Comparison of ENCODE assay signal across 28 cellular contexts in genomic region chr7:44158060-44158872, GRCh38. TPM values are rescaled to one million over a fixed set of nuclear protein-coding genes. Genes with fewer than 3 reads are reported as not detected.
DNase-seq lines count a peak whose midpoint lies in the region; ATAC-seq, FAIRE-seq and TF ChIP-seq lines count a peak whose summit lies in the region.
"Had no signal": no experiment of that assay in that cellular context is flagged by ENCODE, and none has a peak within 500 bp of the region (broad histone marks: within the 10 kb centered on the region; RNA-seq: fewer than 3 reads in every experiment).

No MANE protein-coding gene starts in this region.

- H3K9ac ChIP-seq in astrocyte (ENCODE audit: low read length), result no peak overlapping the region
- no peak overlapping the region for H3K9ac ChIP-seq in H9 (ENCODE audit: extremely low read depth, insufficient read length, low read length)
- no peak overlapping the region for H3K9ac ChIP-seq in Karpas-422 (ENCODE audit: low read length)

- H3K9me3 ChIP-seq in astrocyte (ENCODE audit: insufficient read depth, low read depth, low read length) (no peaks in the 10 kb centered on the region), right lobe of liver (no peaks in the 10 kb centered on the region), H9 (ENCODE audit: control insufficient read depth, low read depth, low read length) (no peaks in the 10 kb centered on the region), Karpas-422 (ENCODE audit: low read length) (no peaks in the 10 kb centered on the region)
- H3K9me3 ChIP-seq: adrenal gland, HAP-1, heart right ventricle, neutrophil, psoas muscle had no signal

- H3K36me3 Mint-ChIP-seq in astrocyte (ENCODE audit: low read depth, unreplicated experiment) (peaks cover 2% of the 10 kb centered on the region), H9 (ENCODE audit: insufficient read depth in 1 of 3, low read depth in 3 of 3) (no peaks in the 10 kb centered on the region)
- no peaks in the 10 kb centered on the region for H3K36me3 Mint-ChIP-seq in activated CD4-positive, alpha-beta T cell treated with anti-CD3 and anti-CD28 coated beads for 36 hours (ENCODE audit: low read depth)

- WGBS in right lobe of liver (ENCODE audit: insufficient coverage, low coverage, low lambda C conversion rate, missing lambda C conversion rate), result 40% methylated on average over 4 of the region's 10 CpGs
- no CpG with 5 or more reads among the region's 10 CpGs for WGBS in H9 (ENCODE audit: extremely low coverage, insufficient read length, low lambda C conversion rate)

- H2BK120ac ChIP-seq in H9 (ENCODE audit: low read depth, low read length, poor library complexity, severe bottlenecking), result no peak overlapping the region

- H3K4me3 ChIP-seq in astrocyte (ENCODE audit: insufficient read depth, low read depth, low read length) (no peak overlapping the region), right lobe of liver (peak overlapping the region in 1 of 3 donors; percentile 3), Karpas-422 (ENCODE audit: low read length) (no peak overlapping the region)
- H3K4me3 ChIP-seq: adrenal gland, HAP-1, heart right ventricle, psoas muscle had no signal

- H2BK20ac ChIP-seq in H9 (ENCODE audit: low read depth, low read length, poor library complexity, severe bottlenecking), result no peak overlapping the region

- TF ChIP-seq CTCF in astrocyte (IDR thresholded peaks at IDR 0.05; ENCODE audit: insufficient read depth, low read depth, low read length), result no peak
- no peak for TF ChIP-seq CTCF in right lobe of liver (IDR thresholded peaks at IDR 0.05)
- TF ChIP-seq CTCF in H9 (conservative IDR thresholded peaks at IDR 0.05), result no peak
- no peak for TF ChIP-seq CTCF in D721Med (IDR thresholded peaks at IDR 0.05; ENCODE audit: insufficient read depth, missing control alignments)

- peak overlapping the region; percentile 69 for H3K4me3 Mint-ChIP-seq in astrocyte (ENCODE audit: unreplicated experiment)
- H3K4me3 Mint-ChIP-seq in H9, result no peak overlapping the region; a peak in 1 of 5 replicates
- no peak overlapping the region for H3K4me3 Mint-ChIP-seq in activated CD4-positive, alpha-beta T cell treated with anti-CD3 and anti-CD28 coated beads for 36 hours
- H3K4me3 Mint-ChIP-seq: activated T-cell treated with anti-CD3 and anti-CD28 coated beads, Interleukin-2, amount 50 U/mL, for 4 hours; stimulated activated naive CD8-positive, alpha-beta T cell treated with anti-CD3 and anti-CD28 coated beads, Interleukin-15, Interleukin-2, amounts not matched to agents 100 ng/mL and 50 ng/mL, for 24 hours had no signal

- no peaks in the 10 kb centered on the region for H3K79me1 ChIP-seq in H9 (ENCODE audit: insufficient read depth, low read depth, low read length, poor library complexity, severe bottlenecking)

- no peaks in the 10 kb centered on the region for H3K27me3 ChIP-seq in astrocyte (ENCODE audit: insufficient read depth, low read length)
- no peaks in the 10 kb centered on the region for H3K27me3 ChIP-seq in right lobe of liver
- H3K27me3 ChIP-seq in H9 (ENCODE audit: insufficient read depth, low read length), result no peaks in the 10 kb centered on the region; the same call in 1 of the 2 replicates
- no peaks in the 10 kb centered on the region for H3K27me3 ChIP-seq in Karpas-422 (ENCODE audit: low read length)
- H3K27me3 ChIP-seq: adrenal gland, heart right ventricle, neutrophil had no signal

- H2BK5ac ChIP-seq in H9 (ENCODE audit: insufficient read length, low read length), result no peak overlapping the region

- DNase-seq in cardiac septum (ENCODE audit: low spot score), result peak; percentile 74
- no peak for DNase-seq in left cardiac atrium
- no peak for DNase-seq in astrocyte (ENCODE audit: low read depth)
- peak in 1 of 3 donors; percentile 71 for DNase-seq in right lobe of liver
- no peak for DNase-seq in H9
- no peak for DNase-seq in activated CD4-positive, alpha-beta T cell treated with anti-CD3 and anti-CD28 coated beads for 36 hours
- no peak for DNase-seq in D721Med (ENCODE audit: insufficient read length, low spot score)
- DNase-seq in Karpas-422, result no peak
- DNase-seq: activated naive CD4-positive, alpha-beta T cell treated with Interleukin-2 at 50 U/mL for 16 hours; activated T-cell treated with anti-CD3 and anti-CD28 coated beads, Interleukin-2, amount 50 U/mL, for 4 hours; adrenal gland; DMS79; effector CD4-positive, alpha-beta T cell; GF-D8; heart right ventricle; IMR-90; kidney glomerular epithelial cell; NCI-H1105 treated with DMSO at 0.1 percent for 48 hours; NCI-H1930; psoas muscle; T-helper 2 cell had no signal

- H2AK5ac ChIP-seq in H9 (ENCODE audit: insufficient read length, low read length), result no peak overlapping the region

- H3K79me2 ChIP-seq in astrocyte (ENCODE audit: insufficient read depth, low read length) (no peaks in the 10 kb centered on the region), H9 (ENCODE audit: insufficient read depth, low read length) (no peaks in the 10 kb centered on the region), Karpas-422 (ENCODE audit: low read length) (no peaks in the 10 kb centered on the region)

- no peaks in the 10 kb centered on the region for H3K9me3 Mint-ChIP-seq in astrocyte (ENCODE audit: unreplicated experiment)
- no peaks in the 10 kb centered on the region for H3K9me3 Mint-ChIP-seq in H9
- H3K9me3 Mint-ChIP-seq in activated CD4-positive, alpha-beta T cell treated with anti-CD3 and anti-CD28 coated beads for 36 hours (ENCODE audit: low read depth), result no peaks in the 10 kb centered on the region
- H3K9me3 Mint-ChIP-seq: activated T-cell treated with anti-CD3 and anti-CD28 coated beads, Interleukin-2, amount 50 U/mL, for 4 hours; stimulated activated naive CD8-positive, alpha-beta T cell treated with anti-CD3 and anti-CD28 coated beads, Interleukin-15, Interleukin-2, amounts not matched to agents 100 ng/mL and 50 ng/mL, for 24 hours had no signal

- H2BK12ac ChIP-seq in H9 (ENCODE audit: insufficient read length, low read depth, low read length), result no peak overlapping the region

- no peak overlapping the region for H2BK15ac ChIP-seq in H9 (ENCODE audit: low read depth, low read length)

- intact Hi-C loops in cardiac septum (cut with DNase I) (no loop called here), left cardiac atrium (cut with DNase I) (no loop called here), right lobe of liver (cut with DNase I) (no loop called here)
- intact Hi-C loops in activated CD4-positive, alpha-beta T cell treated with anti-CD3 and anti-CD28 coated beads for 36 hours (cut with DNase I, micrococcal nuclease), result no loop called here

- H4K20me1 ChIP-seq in astrocyte (ENCODE audit: insufficient read depth, low read length) (no peaks in the 10 kb centered on the region), H9 (ENCODE audit: control insufficient read depth, insufficient read depth, insufficient read length) (no peaks in the 10 kb centered on the region), Karpas-422 (ENCODE audit: insufficient read depth, low read depth, low read length) (no peaks in the 10 kb centered on the region)

- no peak overlapping the region for H3K23ac ChIP-seq in H9 (ENCODE audit: insufficient read length, low read depth, low read length)

- H3K4me1 ChIP-seq in astrocyte (ENCODE audit: insufficient read depth, low read length) (peaks cover 4% of the 10 kb centered on the region), right lobe of liver (peaks cover 0 to 75% (median 39%) of the 10 kb centered on the region in 4 donors), H9 (ENCODE audit: insufficient read depth, low read length) (no peaks in the 10 kb centered on the region), Karpas-422 (ENCODE audit: low read length) (no peaks in the 10 kb centered on the region)
- H3K4me1 ChIP-seq: adrenal gland, HAP-1 had no signal

- H3K27ac ChIP-seq in astrocyte (ENCODE audit: low read depth, low read length) (no peak overlapping the region), right lobe of liver (peak overlapping the region in 2 of 3 donors; percentile 23 to 73), H9 (ENCODE audit: insufficient read length, low read depth, low read length) (no peak overlapping the region), Karpas-422 (ENCODE audit: low read length) (no peak overlapping the region)
- H3K27ac ChIP-seq: adrenal gland, heart right ventricle, neutrophil, psoas muscle, RWPE1 had no signal

- H3K27me3 Mint-ChIP-seq in astrocyte (ENCODE audit: low read depth, unreplicated experiment), result peaks cover 31% of the 10 kb centered on the region
- peaks cover 2% of the 10 kb centered on the region for H3K27me3 Mint-ChIP-seq in H9 (ENCODE audit: low read depth)
- no peaks in the 10 kb centered on the region for H3K27me3 Mint-ChIP-seq in activated CD4-positive, alpha-beta T cell treated with anti-CD3 and anti-CD28 coated beads for 36 hours
- H3K27me3 Mint-ChIP-seq: stimulated activated naive CD8-positive, alpha-beta T cell treated with anti-CD3 and anti-CD28 coated beads, Interleukin-15, Interleukin-2, amounts not matched to agents 100 ng/mL and 50 ng/mL, for 24 hours had no signal

- H3K56ac ChIP-seq in H9 (ENCODE audit: insufficient read length, low read depth, low read length), result no peak overlapping the region

- H3K18ac ChIP-seq in H9 (ENCODE audit: insufficient read length, low read depth, low read length), result no peak overlapping the region

- H3K27ac Mint-ChIP-seq in astrocyte (ENCODE audit: unreplicated experiment) (no peak overlapping the region), H9 (no peak overlapping the region)
- no peak overlapping the region for H3K27ac Mint-ChIP-seq in activated CD4-positive, alpha-beta T cell treated with anti-CD3 and anti-CD28 coated beads for 36 hours
- H3K27ac Mint-ChIP-seq: stimulated activated naive CD8-positive, alpha-beta T cell treated with anti-CD3 and anti-CD28 coated beads, Interleukin-15, Interleukin-2, amounts not matched to agents 100 ng/mL and 50 ng/mL, for 24 hours had no signal

- CTCF ChIA-PET in activated CD4-positive, alpha-beta T cell treated with anti-CD3 and anti-CD28 coated beads for 36 hours (lab: Charles Lee), result no interaction called here

- FAIRE-seq in astrocyte (lab: Jason Lieb, UNC), result no peak
- FAIRE-seq in D721Med (lab: Jason Lieb, UNC), result no peak

- H2AFZ ChIP-seq in astrocyte (ENCODE audit: low read depth, low read length) (no peak overlapping the region), H9 (ENCODE audit: low read length) (no peak overlapping the region), Karpas-422 (ENCODE audit: low read length) (no peak overlapping the region)

- H3K36me3 ChIP-seq in astrocyte (ENCODE audit: insufficient read depth, low read length) (no peaks in the 10 kb centered on the region), right lobe of liver (no peaks in the 10 kb centered on the region), Karpas-422 (ENCODE audit: insufficient read depth, low read length) (no peaks in the 10 kb centered on the region)
- H3K36me3 ChIP-seq: adrenal gland, HAP-1, heart right ventricle, neutrophil had no signal

- no peak overlapping the region for H4K91ac ChIP-seq in H9 (ENCODE audit: insufficient read length, low read depth, low read length)

- no peaks in the 10 kb centered on the region for H3K23me2 ChIP-seq in H9 (ENCODE audit: insufficient read length, low read depth, low read length, poor library complexity, severe bottlenecking)

- no peak overlapping the region for H4K8ac ChIP-seq in H9 (replicated peaks; ENCODE audit: insufficient read length, low read depth, low read length)

- no peak for TF ChIP-seq POLR2A in right lobe of liver (IDR thresholded peaks at IDR 0.05)

- H4K5ac ChIP-seq in H9 (ENCODE audit: insufficient read length, low read depth, low read length), result no peak overlapping the region

- ATAC-seq in left cardiac atrium (no peak), right lobe of liver (peak in 2 of 4 donors; percentile 6)
- no peak for ATAC-seq in activated CD4-positive, alpha-beta T cell treated with anti-CD3 and anti-CD28 coated beads for 36 hours
- ATAC-seq: activated T-cell treated with anti-CD3 and anti-CD28 coated beads, Interleukin-2, amount 50 U/mL, for 4 hours had no signal

- H3T11ph ChIP-seq in H9 (ENCODE audit: low read length), result no peak overlapping the region

- H3K4ac ChIP-seq in H9 (ENCODE audit: low read depth, low read length), result no peak overlapping the region

- POLR2A ChIA-PET in activated CD4-positive, alpha-beta T cell treated with anti-CD3 and anti-CD28 coated beads for 36 hours (lab: Charles Lee), result no interaction called here

- H3K9me2 ChIP-seq in Karpas-422 (replicated peaks; ENCODE audit: insufficient read depth, low read length), result no peaks in the 10 kb centered on the region

- no peak overlapping the region for H3K14ac ChIP-seq in H9 (ENCODE audit: insufficient read depth, low read length)

- H3K4me1 Mint-ChIP-seq in astrocyte (ENCODE audit: low read depth, unreplicated experiment) (peaks cover 12% of the 10 kb centered on the region), H9 (peaks cover 5 to 9% of the 10 kb centered on the region in 2 experiments)
- no peaks in the 10 kb centered on the region for H3K4me1 Mint-ChIP-seq in activated CD4-positive, alpha-beta T cell treated with anti-CD3 and anti-CD28 coated beads for 36 hours

- H3K4me2 ChIP-seq in astrocyte (ENCODE audit: low read length) (no peak overlapping the region), H9 (ENCODE audit: insufficient read depth, insufficient read length, low read length) (no peak overlapping the region), Karpas-422 (ENCODE audit: low read depth, low read length, poor library complexity, severe bottlenecking) (no peak overlapping the region)

RNA-seq across cellular contexts. Expression of gene MYL7, which starts 17.1 kb away (rescaled TPM):
- total RNA-seq in cardiac septum (2,493 TPM), left cardiac atrium (over 10,000 TPM; 20,486 to 20,690 TPM), astrocyte (60.0 and 63.0 TPM in 2 replicates), right lobe of liver (1 to 10 TPM in 1 of 6 experiments, not detected in 5; 2.0 TPM), H9 (2021) (4.9 and 5.7 TPM in 2 replicates)
- total RNA-seq in activated CD4-positive, alpha-beta T cell treated with anti-CD3 and anti-CD28 coated beads for 36 hours, result not detected
- total RNA-seq in Karpas-422 (2014; rRNA removed; shearing (Covaris generic); ENCODE audit: low replicate concordance), result not detected in 2 replicates
- total RNA-seq: A673; activated CD8-positive, alpha-beta memory T cell treated with anti-CD3 and anti-CD28 coated beads for 36 hours; adrenal gland; epithelial cell of proximal tubule; IMR-90 had no signal

RNA-seq across cellular contexts. Expression of gene GCK, which starts 31.0 kb away (rescaled TPM):
- 3.7 TPM for total RNA-seq in cardiac septum
- 1 to 10 TPM; 3.1 to 5.6 TPM for total RNA-seq in left cardiac atrium
- 0.24 TPM in 1 of 2 replicates, not detected in the other for total RNA-seq in astrocyte
- total RNA-seq in right lobe of liver, result 1 to 10 TPM in 4 of 6 experiments, under 1 TPM in 2; 0.50 to 5.9 (median 2.0) TPM
- 0.90 and 0.98 TPM in 2 replicates for total RNA-seq in H9 (2021)
- 1 to 10 TPM in 1 of 2 experiments, under 1 TPM in 1; 0.53 to 1.3 TPM for total RNA-seq in activated CD4-positive, alpha-beta T cell treated with anti-CD3 and anti-CD28 coated beads for 36 hours
- total RNA-seq in Karpas-422 (2014; rRNA removed; shearing (Covaris generic); ENCODE audit: low replicate concordance), result not detected in 2 replicates
- total RNA-seq: A673, psoas muscle had no signal

RNA-seq across cellular contexts. Expression of gene POLD2, which starts 34.9 kb away (rescaled TPM):
- 88.1 TPM for total RNA-seq in cardiac septum
- 10 to 100 TPM; 95.8 to 98.9 TPM for total RNA-seq in left cardiac atrium
- total RNA-seq in astrocyte, result 59.9 and 67.7 TPM in 2 replicates
- total RNA-seq in right lobe of liver, result 10 to 100 TPM; 36.4 to 73.4 (median 57.3) TPM
- total RNA-seq in H9 (2021), result 126 and 131 TPM in 2 replicates
- total RNA-seq in activated CD4-positive, alpha-beta T cell treated with anti-CD3 and anti-CD28 coated beads for 36 hours, result 100 to 1,000 TPM; 250 to 347 TPM
- total RNA-seq in Karpas-422 (2014; rRNA removed; shearing (Covaris generic); ENCODE audit: low replicate concordance), result 165 and 217 TPM in 2 replicates

RNA-seq across cellular contexts. Expression of gene YKT6, which starts 42.5 kb away (rescaled TPM):
- 56.1 TPM for total RNA-seq in cardiac septum
- 10 to 100 TPM; 51.5 to 62.1 TPM for total RNA-seq in left cardiac atrium
- total RNA-seq in astrocyte, result 215 and 216 TPM in 2 replicates
- 10 to 100 TPM; 15.0 to 23.8 (median 19.2) TPM for total RNA-seq in right lobe of liver
- 104 and 105 TPM in 2 replicates for total RNA-seq in H9 (2021)
- 10 to 100 TPM; 51.0 to 51.3 TPM for total RNA-seq in activated CD4-positive, alpha-beta T cell treated with anti-CD3 and anti-CD28 coated beads for 36 hours
- 63.1 and 88.6 TPM in 2 replicates for total RNA-seq in Karpas-422 (2014; rRNA removed; shearing (Covaris generic); ENCODE audit: low replicate concordance)

RNA-seq across cellular contexts. Expression of gene AEBP1, which starts 54.1 kb away (rescaled TPM):
- total RNA-seq in cardiac septum, result 93.1 TPM
- 100 to 1,000 TPM in 1 of 2 donors, 10 to 100 TPM in 1; 65.0 to 117 TPM for total RNA-seq in left cardiac atrium
- 65.0 and 102 TPM in 2 replicates for total RNA-seq in astrocyte
- 10 to 100 TPM in 4 of 6 experiments, 1 to 10 TPM in 2; 7.8 to 37.8 (median 14.3) TPM for total RNA-seq in right lobe of liver
- 49.1 and 49.3 TPM in 2 replicates for total RNA-seq in H9 (2021)
- 10 to 100 TPM; 18.2 to 18.3 TPM for total RNA-seq in activated CD4-positive, alpha-beta T cell treated with anti-CD3 and anti-CD28 coated beads for 36 hours
- 5.9 TPM in 1 of 2 replicates, not detected in the other for total RNA-seq in Karpas-422 (2014; rRNA removed; shearing (Covaris generic); ENCODE audit: low replicate concordance)

Comparison
In these comparisons a context has a peak if more than half of its experiments do, and no peak if none do; other contexts are left out.
1. H3K27ac ChIP-seq: peak in right lobe of liver (2 of 3); none in astrocyte (single experiment), H9 (single experiment) and Karpas-422 (single experiment).
2. RNA of gene MYL7, which starts 17.1 kb away (total RNA-seq): 20,486 to 20,690 TPM in left cardiac atrium and 2,493 TPM in cardiac septum (single experiment); 60.0 to 63.0 TPM in astrocyte, 4.9 to 5.7 TPM in H9, 2.0 TPM in right lobe of liver, not detected in activated CD4-positive, alpha-beta T cell treated with anti-CD3 and anti-CD28 coated beads for 36 hours and not detected in Karpas-422; every median in the first group is over 10 times any median in the second.